ENCODE assay signal across 16 cellular contexts in the genomic region with DNA sequence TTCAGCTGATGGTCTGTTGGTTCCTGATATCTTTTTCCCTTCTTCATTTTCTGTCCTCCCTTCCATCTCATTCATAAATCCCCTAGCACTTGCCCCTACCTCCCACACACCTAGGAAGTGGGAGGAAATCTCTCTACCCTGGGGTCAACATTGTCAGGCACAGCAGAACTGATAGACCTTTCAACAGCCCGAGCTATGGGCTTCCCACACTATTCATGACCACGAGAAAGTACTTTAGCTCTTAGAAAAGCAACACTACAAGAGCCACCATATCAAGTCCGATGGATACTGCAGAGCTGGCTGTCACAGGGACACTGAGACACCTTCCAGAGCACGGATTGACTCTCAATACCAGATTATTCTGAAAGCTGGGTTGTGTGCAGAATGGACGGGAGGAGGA.
DNase-seq lines count a peak whose midpoint lies in the region; ATAC-seq and TF ChIP-seq lines count a peak whose summit lies in the region.
"Had no signal": no experiment of that assay in that cellular context is flagged by ENCODE, and none has a peak within 500 bp of the region (broad histone marks: within the 10 kb centered on the region; RNA-seq: fewer than 3 reads in every experiment).

No MANE protein-coding gene starts in this region.

- DNase-seq in Right ventricle myocardium inferior (ENCODE audit: missing footprints) (no peak), cardiac septum (ENCODE audit: low spot score) (no peak), heart left ventricle (peak in 3 of 5 donors; percentile 26 to 64 (median 28)), right atrium auricular region (ENCODE audit: low spot score) (no peak), nephron progenitor cell (no peak), NCI-H82 treated with DMSO at 0.1 percent for 48 hours (lab: John Stamatoyannopoulos, UW; ENCODE audit: unreplicated experiment) (no peak), GOT3 (lab: John Stamatoyannopoulos, UW) (no peak)
- DNase-seq in activated naive CD4-positive, alpha-beta T cell treated with Interleukin-2 at 50 U/mL for 16 hours = no peak
- DNase-seq: AML-193; Caco-2; CD8-positive, alpha-beta memory T cell; DND-41; GF-D8; H7 had no signal

- H3K4me1 ChIP-seq in heart left ventricle (peaks cover 0 to 11% (median 0%) of the 10 kb centered on the region in 12 donors), right atrium auricular region (peaks cover 0 to 7% of the 10 kb centered on the region in 2 donors)
- H3K4me1 ChIP-seq: BLaER1 had no signal

- no peaks in the 10 kb centered on the region for H3K36me3 ChIP-seq in heart left ventricle
- no peaks in the 10 kb centered on the region for H3K36me3 ChIP-seq in right atrium auricular region
- H3K36me3 ChIP-seq: BLaER1 had no signal

- peak overlapping the region in 2 of 12 donors; percentile 9 to 17 for H3K4me3 ChIP-seq in heart left ventricle
- H3K4me3 ChIP-seq in right atrium auricular region = peak overlapping the region in 1 of 2 donors; percentile 10
- H3K4me3 ChIP-seq: BLaER1 had no signal

- WGBS in heart left ventricle, 4 donors = 16 to 29% (median 24%) methylated on average over 5 of the region's 5 CpGs

- H3K27me3 ChIP-seq in heart left ventricle (no peaks in the 10 kb centered on the region), right atrium auricular region (no peaks in the 10 kb centered on the region)
- H3K27me3 ChIP-seq: BLaER1 had no signal

- no peaks in the 10 kb centered on the region for H3K9me3 Mint-ChIP-seq in nephron progenitor cell

- no peak for TF ChIP-seq CTCF in heart left ventricle (IDR thresholded peaks at IDR 0.05)
- no peak for TF ChIP-seq CTCF in right atrium auricular region (IDR thresholded peaks at IDR 0.05)
- TF ChIP-seq CTCF in nephron progenitor cell (IDR thresholded peaks at IDR 0.05) = no peak

- intact Hi-C loops in Right ventricle myocardium inferior (cut with DNase I) = loop anchor here (1.0 to 10.0 kb wide), 2 partner anchors 193 to 417 kb away; no protein-coding TSS in a partner anchor
- intact Hi-C loops in cardiac septum (cut with DNase I) = loop anchor here (2.0 kb wide), 1 partner anchor 193 kb away; no protein-coding TSS in a partner anchor
- intact Hi-C loops in heart left ventricle (cut with DNase I) = loop anchor here (1.0 to 10.0 kb wide), 12 partner anchors 180 to 1911 kb away; a partner anchor contains a TSS

- ATAC-seq in Right ventricle myocardium inferior (peak; percentile 92), heart left ventricle (peak; percentile 81 to 95 (median 90))

- no peaks in the 10 kb centered on the region for H3K9me3 ChIP-seq in heart left ventricle
- no peaks in the 10 kb centered on the region for H3K9me3 ChIP-seq in right atrium auricular region
- H3K9me3 ChIP-seq: BLaER1, Caco-2 had no signal

- no peaks in the 10 kb centered on the region for H3K36me3 Mint-ChIP-seq in nephron progenitor cell (ENCODE audit: low read depth)
- H3K36me3 Mint-ChIP-seq: CD8-positive, alpha-beta memory T cell had no signal

- peaks cover 9% of the 10 kb centered on the region for H3K27me3 Mint-ChIP-seq in nephron progenitor cell (ENCODE audit: low read depth, poor library complexity)
- H3K27me3 Mint-ChIP-seq: CD8-positive, alpha-beta memory T cell had no signal

- H3K27ac ChIP-seq in heart left ventricle (peak overlapping the region in 9 of 12 donors; percentile 9 to 68 (median 37)), right atrium auricular region (peak overlapping the region; percentile 32 to 64)
- H3K27ac ChIP-seq: 22Rv1, BLaER1 had no signal

- H3K4me3 Mint-ChIP-seq in nephron progenitor cell = no peak overlapping the region
- H3K4me3 Mint-ChIP-seq: CD8-positive, alpha-beta memory T cell had no signal

- peak overlapping the region; percentile 73 for H3K27ac Mint-ChIP-seq in nephron progenitor cell
- H3K27ac Mint-ChIP-seq: CD8-positive, alpha-beta memory T cell had no signal

- TF ChIP-seq POLR2A in heart left ventricle (IDR thresholded peaks at IDR 0.05) = no peak

- peaks cover 35% of the 10 kb centered on the region for H3K4me1 Mint-ChIP-seq in nephron progenitor cell
- H3K4me1 Mint-ChIP-seq: CD8-positive, alpha-beta memory T cell had no signal

Comparison
In these comparisons a context has a peak if more than half of its experiments do, and no peak if none do; other contexts are left out.
1. DNase-seq: peak in heart left ventricle (3 of 5); none in Right ventricle myocardium inferior (single experiment), cardiac septum (single experiment), right atrium auricular region (single experiment), nephron progenitor cell (single experiment), activated naive CD4-positive, alpha-beta T cell treated with Interleukin-2 at 50 U/mL for 16 hours (single experiment), NCI-H82 treated with DMSO at 0.1 percent for 48 hours (single experiment) and GOT3 (single experiment).